ENCODE assay signal across 13 cellular contexts in the genomic region with DNA sequence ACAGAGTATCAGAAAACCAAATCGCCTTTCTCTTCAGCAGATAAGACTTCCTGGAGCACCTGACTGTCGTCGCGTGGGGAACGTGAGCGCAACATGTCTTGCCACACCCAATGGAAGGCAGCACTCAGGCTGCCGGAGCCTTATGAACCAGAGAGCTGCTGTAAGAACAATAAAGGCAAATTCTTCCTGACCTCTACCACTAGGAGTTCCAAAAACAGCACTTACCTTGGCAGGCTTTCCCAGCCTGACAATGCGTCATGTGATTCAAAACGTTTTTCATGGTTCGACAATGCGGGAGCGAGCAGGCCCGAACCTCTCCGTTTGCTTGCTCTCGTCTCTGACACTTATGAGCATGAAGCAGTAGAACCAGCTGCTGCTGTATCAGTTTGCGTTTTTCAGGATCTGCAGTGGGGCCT.
DNase-seq lines count a peak whose midpoint lies in the region; ATAC-seq, FAIRE-seq and TF ChIP-seq lines count a peak whose summit lies in the region.
"Had no signal": no experiment of that assay in that cellular context is flagged by ENCODE, and none has a peak within 500 bp of the region (broad histone marks: within the 10 kb centered on the region; RNA-seq: fewer than 3 reads in every experiment).

No MANE protein-coding gene starts in this region.

- peaks cover 52% of the 10 kb centered on the region for H3K36me3 Mint-ChIP-seq in stimulated activated effector memory CD8-positive, alpha-beta T cell treated with anti-CD3 and anti-CD28 coated beads, Interleukin-12 subunit alpha, Interleukin-12 subunit beta, amount 100 ng/mL, for 72 hours
- H3K36me3 Mint-ChIP-seq in activated naive CD4-positive, alpha-beta T cell treated with anti-CD3 and anti-CD28 coated beads, Interleukin-2, amount 50 U/mL, for 72 hours: peaks cover 21 to 27% of the 10 kb centered on the region in 2 donors

- H3K4me3 Mint-ChIP-seq in stimulated activated effector memory CD8-positive, alpha-beta T cell treated with anti-CD3 and anti-CD28 coated beads, Interleukin-12 subunit alpha, Interleukin-12 subunit beta, amount 100 ng/mL, for 72 hours: no peak overlapping the region

- no peak for TF ChIP-seq CTCF in RWPE2 (IDR thresholded peaks at IDR 0.05; ENCODE audit: poor library complexity, severe bottlenecking)
- TF ChIP-seq CTCF in endothelial cell of umbilical vein (IDR thresholded peaks at IDR 0.05; ENCODE audit: extremely low read depth in 1 of 2, insufficient read depth in 1 of 2, low read depth in 1 of 2, low read length in 2 of 2): peak in 1 of 2 donors; percentile 33
- TF ChIP-seq CTCF in left lung (IDR thresholded peaks at IDR 0.05): no peak

- no peak overlapping the region for H3K4me2 ChIP-seq in endothelial cell of umbilical vein (ENCODE audit: insufficient read depth, low read length)

- TF ChIP-seq POLR2A in endothelial cell of umbilical vein (IDR thresholded peaks at IDR 0.05; ENCODE audit: low read depth, low read length): no peak

- H3K27ac ChIP-seq in RWPE2 (ENCODE audit: poor library complexity, severe bottlenecking) (no peak overlapping the region), endothelial cell of umbilical vein (ENCODE audit: insufficient read depth, low read depth, low read length) (no peak overlapping the region), left lung (no peak overlapping the region)
- H3K27ac ChIP-seq: Peyer's patch had no signal

- POLR2A ChIA-PET in endothelial cell of umbilical vein (lab: Charles Lee): interaction anchor here (0.6 kb wide), 1 partner anchor 101 kb away, joined by 7 read pairs; no protein-coding TSS in a partner anchor

- H3K36me3 ChIP-seq in RWPE2 (ENCODE audit: low read depth) (peaks cover 26% of the 10 kb centered on the region), endothelial cell of umbilical vein (ENCODE audit: control insufficient read depth in 2 of 2, extremely low read depth in 1 of 2, insufficient read depth in 2 of 2, low read length in 2 of 2) (peaks cover 12 to 19% of the 10 kb centered on the region in 2 experiments), left lung (peaks cover 0 to 41% of the 10 kb centered on the region in 2 donors)

- no peaks in the 10 kb centered on the region for H3K9me3 Mint-ChIP-seq in stimulated activated effector memory CD8-positive, alpha-beta T cell treated with anti-CD3 and anti-CD28 coated beads, Interleukin-12 subunit alpha, Interleukin-12 subunit beta, amount 100 ng/mL, for 72 hours
- no peaks in the 10 kb centered on the region for H3K9me3 Mint-ChIP-seq in activated naive CD4-positive, alpha-beta T cell treated with anti-CD3 and anti-CD28 coated beads, Interleukin-2, amount 50 U/mL, for 72 hours
- H3K9me3 Mint-ChIP-seq: CD4-positive, alpha-beta memory T cell had no signal

- H3K9me1 ChIP-seq in endothelial cell of umbilical vein (replicated peaks; ENCODE audit: control insufficient read depth, extremely low read depth, insufficient read depth, low read length): no peaks in the 10 kb centered on the region

- no peak for DNase-seq in RWPE2 (ENCODE audit: low spot score)
- peak; percentile 81 for DNase-seq in endothelial cell of umbilical vein (ENCODE audit: low read depth, low spot score)
- DNase-seq in left lung: no peak
- peak; percentile 33 for DNase-seq in stromal cell of bone marrow (ENCODE audit: low read depth)
- DNase-seq in stimulated activated effector memory CD8-positive, alpha-beta T cell treated with anti-CD3 and anti-CD28 coated beads, Interleukin-12 subunit alpha, Interleukin-12 subunit beta, amount 100 ng/mL, for 72 hours (ENCODE audit: low spot score in 2 of 2): no peak
- no peak for DNase-seq in activated naive CD4-positive, alpha-beta T cell treated with anti-CD3 and anti-CD28 coated beads, Interleukin-2, amount 50 U/mL, for 72 hours (ENCODE audit: low spot score in 2 of 2)
- no peak for DNase-seq in H4 (ENCODE audit: low spot score)
- DNase-seq: CD4-positive, alpha-beta memory T cell; NCI-H2081 treated with DMSO at 0.1 percent for 48 hours; posterior cingulate gyrus had no signal

- ATAC-seq in RWPE2 (ENCODE audit: low read depth) (peak; percentile 58), left lung (peak; percentile 44), GM19467 (IDR thresholded peaks at IDR 0.05; ENCODE audit: unreplicated experiment) (no peak)
- no peak for ATAC-seq in stimulated activated effector memory CD8-positive, alpha-beta T cell treated with anti-CD3 and anti-CD28 coated beads, Interleukin-12 subunit alpha, Interleukin-12 subunit beta, amount 100 ng/mL, for 72 hours
- ATAC-seq in activated naive CD4-positive, alpha-beta T cell treated with anti-CD3 and anti-CD28 coated beads, Interleukin-2, amount 50 U/mL, for 72 hours: no peak

- dilution Hi-C loops in endothelial cell of umbilical vein (cut with MboI; ENCODE audit: extremely low pct_ligation_motif_present, low sequenced_read_pairs): no loop called here

- peaks cover 7% of the 10 kb centered on the region for H4K20me1 ChIP-seq in endothelial cell of umbilical vein (replicated peaks; ENCODE audit: control insufficient read depth, extremely low read depth, insufficient read depth, low read length)

- no peaks in the 10 kb centered on the region for H3K9me3 ChIP-seq in RWPE2 (ENCODE audit: severe bottlenecking)
- no peaks in the 10 kb centered on the region for H3K9me3 ChIP-seq in endothelial cell of umbilical vein (replicated peaks; ENCODE audit: control insufficient read depth, insufficient read depth, low read length)
- no peaks in the 10 kb centered on the region for H3K9me3 ChIP-seq in left lung
- H3K9me3 ChIP-seq: HAP-1, Peyer's patch had no signal

- peak; percentile 69 for FAIRE-seq in endothelial cell of umbilical vein (lab: Jason Lieb, UNC)

- no peak overlapping the region for H3K27ac Mint-ChIP-seq in stimulated activated effector memory CD8-positive, alpha-beta T cell treated with anti-CD3 and anti-CD28 coated beads, Interleukin-12 subunit alpha, Interleukin-12 subunit beta, amount 100 ng/mL, for 72 hours
- no peak overlapping the region for H3K27ac Mint-ChIP-seq in activated naive CD4-positive, alpha-beta T cell treated with anti-CD3 and anti-CD28 coated beads, Interleukin-2, amount 50 U/mL, for 72 hours

- H3K27me3 ChIP-seq in RWPE2 (ENCODE audit: insufficient read depth, poor library complexity, severe bottlenecking) (no peaks in the 10 kb centered on the region), endothelial cell of umbilical vein (ENCODE audit: control insufficient read depth in 2 of 2, insufficient read depth in 2 of 2, low read length in 2 of 2) (no peaks in the 10 kb centered on the region), left lung (no peaks in the 10 kb centered on the region)
- H3K27me3 ChIP-seq: Peyer's patch had no signal

- H3K4me1 ChIP-seq in RWPE2 (ENCODE audit: insufficient read depth, poor library complexity, severe bottlenecking) (peaks cover 5% of the 10 kb centered on the region), endothelial cell of umbilical vein (ENCODE audit: control insufficient read depth, extremely low read depth, insufficient read depth, low read length) (no peaks in the 10 kb centered on the region), left lung (peaks cover 7 to 26% of the 10 kb centered on the region in 2 donors)

- no peak overlapping the region for H2AFZ ChIP-seq in endothelial cell of umbilical vein (ENCODE audit: low read depth, low read length)

- intact Hi-C loops in endothelial cell of umbilical vein (cut with micrococcal nuclease): loop anchor here (10.0 kb wide), 1 partner anchor 82 kb away; no protein-coding TSS in a partner anchor
- intact Hi-C loops in left lung (cut with DNase I): loop anchor here in 1 of 2 donors (10.0 kb wide), 1 partner anchor 82 kb away; no protein-coding TSS in a partner anchor

- H3K9ac ChIP-seq in endothelial cell of umbilical vein (replicated peaks; ENCODE audit: extremely low read depth, insufficient read depth, low read length): no peak overlapping the region

- CTCF ChIA-PET in endothelial cell of umbilical vein (lab: Charles Lee): interaction anchor here (1.5 kb wide), 1 partner anchor 16 kb away, joined by 3 read pairs; no protein-coding TSS in a partner anchor

- peaks cover 51% of the 10 kb centered on the region for H3K4me1 Mint-ChIP-seq in stimulated activated effector memory CD8-positive, alpha-beta T cell treated with anti-CD3 and anti-CD28 coated beads, Interleukin-12 subunit alpha, Interleukin-12 subunit beta, amount 100 ng/mL, for 72 hours

- peaks cover 53% of the 10 kb centered on the region for H3K79me2 ChIP-seq in endothelial cell of umbilical vein (ENCODE audit: control insufficient read depth, insufficient read depth, low read length)

- H3K4me3 ChIP-seq in RWPE2 (ENCODE audit: severe bottlenecking): no peak overlapping the region
- no peak overlapping the region for H3K4me3 ChIP-seq in endothelial cell of umbilical vein (replicated peaks in 1 of 3; ENCODE audit: insufficient read depth in 1 of 3, low read depth in 1 of 3, low read length in 3 of 3)
- H3K4me3 ChIP-seq in left lung: no peak overlapping the region
- H3K4me3 ChIP-seq: HAP-1, Peyer's patch had no signal

- no TSS peak for BruUV-seq in endothelial cell of umbilical vein (replicated peaks; lab: Mats Ljungman, UMichigan)

TF ChIP-seq in endothelial cell of umbilical vein, 7 proteins besides CTCF, POLR2A, EP300 and RAD21:
- no peak for TF ChIP-seq GATA2 (IDR thresholded peaks at IDR 0.05; ENCODE audit: insufficient read depth, insufficient read length, low read depth, low read length)
- TF ChIP-seq MAX (IDR thresholded peaks at IDR 0.05; ENCODE audit: insufficient read depth, insufficient read length): peak; percentile 46

Comparison
In these comparisons a context has a peak if more than half of its experiments do, and no peak if none do; other contexts are left out.
1. ATAC-seq: peak in RWPE2 (single experiment) and left lung (single experiment); none in stimulated activated effector memory CD8-positive, alpha-beta T cell treated with anti-CD3 and anti-CD28 coated beads, Interleukin-12 subunit alpha, Interleukin-12 subunit beta, amount 100 ng/mL, for 72 hours (single experiment), GM19467 (single experiment) and activated naive CD4-positive, alpha-beta T cell treated with anti-CD3 and anti-CD28 coated beads, Interleukin-2, amount 50 U/mL, for 72 hours (0 of 2).
2. DNase-seq: peak in endothelial cell of umbilical vein (single experiment) and stromal cell of bone marrow (single experiment); none in RWPE2 (single experiment), left lung (0 of 2), stimulated activated effector memory CD8-positive, alpha-beta T cell treated with anti-CD3 and anti-CD28 coated beads, Interleukin-12 subunit alpha, Interleukin-12 subunit beta, amount 100 ng/mL, for 72 hours (0 of 2), activated naive CD4-positive, alpha-beta T cell treated with anti-CD3 and anti-CD28 coated beads, Interleukin-2, amount 50 U/mL, for 72 hours (0 of 2) and H4 (single experiment).